In genomic region chr10:75108684-75109458, GRCh38 we compare ENCODE assay signal across 8 cellular contexts. TPM values are rescaled to one million over a fixed set of nuclear protein-coding genes. Genes with fewer than 3 reads are reported as not detected.
DNase-seq lines count a peak whose midpoint lies in the region; ATAC-seq, FAIRE-seq and TF ChIP-seq lines count a peak whose summit lies in the region.

No MANE protein-coding gene starts in this region.

- peak overlapping the region; percentile 45 for H3K4me2 ChIP-seq in skeletal muscle satellite cell (ENCODE audit: low read length)

- H3K27me3 Mint-ChIP-seq in activated naive CD8-positive, alpha-beta T cell, result no peaks in the 10 kb centered on the region
- no peaks in the 10 kb centered on the region for H3K27me3 Mint-ChIP-seq in activated naive CD8-positive, alpha-beta T cell treated with anti-CD3 and anti-CD28 coated beads for 36 hours

- H3K36me3 ChIP-seq in esophagus squamous epithelium (no peaks in the 10 kb centered on the region), skeletal muscle satellite cell (ENCODE audit: insufficient read depth, low read length) (no peaks in the 10 kb centered on the region)

- H3K9ac ChIP-seq in skeletal muscle satellite cell (ENCODE audit: low read depth, low read length), result peak overlapping the region; percentile 59

- WGBS in esophagus squamous epithelium, 2 donors, result 53 to 67% methylated on average over 4 to 7 of the region's 10 CpGs

- H3K9me3 Mint-ChIP-seq in activated naive CD8-positive, alpha-beta T cell (ENCODE audit: low read depth), result no peaks in the 10 kb centered on the region
- H3K9me3 Mint-ChIP-seq in activated naive CD8-positive, alpha-beta T cell treated with anti-CD3 and anti-CD28 coated beads for 36 hours, result no peaks in the 10 kb centered on the region

- H3K27ac Mint-ChIP-seq in activated naive CD8-positive, alpha-beta T cell, result peak overlapping the region; percentile 84
- H3K27ac Mint-ChIP-seq in activated naive CD8-positive, alpha-beta T cell treated with anti-CD3 and anti-CD28 coated beads for 36 hours, result no peak overlapping the region

- FAIRE-seq in RCC 7860 (lab: Jason Lieb, UNC), result no peak

- no peaks in the 10 kb centered on the region for H3K36me3 Mint-ChIP-seq in activated naive CD8-positive, alpha-beta T cell
- peaks cover 7% of the 10 kb centered on the region for H3K36me3 Mint-ChIP-seq in activated naive CD8-positive, alpha-beta T cell treated with anti-CD3 and anti-CD28 coated beads for 36 hours

- H3K4me1 Mint-ChIP-seq in activated naive CD8-positive, alpha-beta T cell (ENCODE audit: low read depth), result peaks cover 36% of the 10 kb centered on the region
- H3K4me1 Mint-ChIP-seq in activated naive CD8-positive, alpha-beta T cell treated with anti-CD3 and anti-CD28 coated beads for 36 hours, result peaks cover 29% of the 10 kb centered on the region

- peak overlapping the region; percentile 66 for H3K4me3 Mint-ChIP-seq in activated naive CD8-positive, alpha-beta T cell
- H3K4me3 Mint-ChIP-seq in activated naive CD8-positive, alpha-beta T cell treated with anti-CD3 and anti-CD28 coated beads for 36 hours, result no peak overlapping the region

- no peaks in the 10 kb centered on the region for H3K27me3 ChIP-seq in esophagus squamous epithelium
- no peaks in the 10 kb centered on the region for H3K27me3 ChIP-seq in skeletal muscle satellite cell (ENCODE audit: control insufficient read depth, insufficient read depth, low read length)

- peak overlapping the region in 1 of 4 donors; percentile 57 for H3K27ac ChIP-seq in esophagus squamous epithelium

- no peak for TF ChIP-seq POLR2A in esophagus squamous epithelium (IDR thresholded peaks at IDR 0.05)

- H3K4me1 ChIP-seq in esophagus squamous epithelium (peaks cover 17 to 52% (median 31%) of the 10 kb centered on the region in 3 donors), skeletal muscle satellite cell (ENCODE audit: control insufficient read depth, insufficient read depth, low read length) (peaks cover 29% of the 10 kb centered on the region)

- intact Hi-C loops in esophagus squamous epithelium (cut with DNase I), result no loop called here

- no peaks in the 10 kb centered on the region for H3K9me3 ChIP-seq in esophagus squamous epithelium
- H3K9me3 ChIP-seq in skeletal muscle satellite cell (replicated peaks; ENCODE audit: low read length), result no peaks in the 10 kb centered on the region

- ATAC-seq in GM19023 (IDR thresholded peaks at IDR 0.05; ENCODE audit: unreplicated experiment) (no peak), HG03571 (IDR thresholded peaks at IDR 0.05; ENCODE audit: unreplicated experiment) (no peak), HG03442 (IDR thresholded peaks at IDR 0.05; ENCODE audit: unreplicated experiment) (no peak)

- DNase-seq in activated naive CD8-positive, alpha-beta T cell treated with anti-CD3 and anti-CD28 coated beads for 36 hours, result no peak
- DNase-seq in RCC 7860 (ENCODE audit: low spot score) (peak; percentile 17), esophagus squamous epithelium (lab: John Stamatoyannopoulos, UW) (no peak)

- peak in 5 of 6 experiments; percentile 33 to 68 (median 38) for TF ChIP-seq CTCF in esophagus squamous epithelium (IDR thresholded peaks at IDR 0.05)

- no peak overlapping the region for H3K4me3 ChIP-seq in esophagus squamous epithelium
- peak overlapping the region; percentile 50 for H3K4me3 ChIP-seq in skeletal muscle satellite cell (ENCODE audit: low read length)

RNA-seq across cellular contexts. Expression of gene SAMD8, which starts 2.6 kb away (rescaled TPM):
- 10 to 100 TPM; 15.9 to 17.3 TPM for total RNA-seq in activated naive CD8-positive, alpha-beta T cell treated with anti-CD3 and anti-CD28 coated beads for 36 hours
- total RNA-seq in esophagus squamous epithelium, result 10 to 100 TPM; 18.5 to 36.0 (median 24.6) TPM
- total RNA-seq in skeletal muscle satellite cell (2012; rRNA removed), result 21.8 and 23.3 TPM in 2 replicates
